31 cellular contexts compared by ENCODE assay signal in genomic region chr20:24611360-24612140, GRCh38.
"Had no signal": no experiment of that assay in that cellular context is flagged by ENCODE, and none has a peak within 500 bp of the region (broad histone marks: within the 10 kb centered on the region; RNA-seq: fewer than 3 reads in every experiment).

No MANE protein-coding gene starts in this region.

- H3K4me1 Mint-ChIP-seq: activated naive CD8-positive, alpha-beta T cell treated with anti-CD3 and anti-CD28 coated beads for 36 hours; immature natural killer cell; nephron had no signal

- H3K36me3 Mint-ChIP-seq: activated CD4-positive, alpha-beta memory T cell treated with anti-CD3 and anti-CD28 coated beads for 36 hours; activated naive CD8-positive, alpha-beta T cell treated with anti-CD3 and anti-CD28 coated beads for 36 hours; immature natural killer cell had no signal

- H3K4me3 Mint-ChIP-seq: activated CD4-positive, alpha-beta memory T cell treated with anti-CD3 and anti-CD28 coated beads for 36 hours; activated naive CD4-positive, alpha-beta T cell treated with anti-CD3 and anti-CD28 coated beads for 36 hours; activated naive CD8-positive, alpha-beta T cell treated with anti-CD3 and anti-CD28 coated beads for 36 hours; activated T-helper 1 cell treated with anti-CD3 and anti-CD28 coated beads, Interleukin-12 subunit alpha, Interleukin-12 subunit beta, Interleukin-2, Interleukin-4 antibody, amounts not matched to agents 30 ng/mL and 10 ng/mL and 1 ng/mL, durations not matched to agents 14 hours and 24 hours and 36 hours; effector memory CD8-positive, alpha-beta T cell; immature natural killer cell; nephron; T-helper 1 cell treated with Interleukin-12 subunit alpha and Interleukin-12 subunit beta and Interleukin-4 antibody, amounts not matched to agents 30 μg/mL and 1 μg/mL, for 36 hours had no signal

- H3K9me3 Mint-ChIP-seq: activated CD4-positive, alpha-beta memory T cell treated with anti-CD3 and anti-CD28 coated beads for 36 hours; activated naive CD4-positive, alpha-beta T cell treated with anti-CD3 and anti-CD28 coated beads for 36 hours; activated naive CD8-positive, alpha-beta T cell treated with anti-CD3 and anti-CD28 coated beads for 36 hours; activated T-helper 1 cell treated with anti-CD3 and anti-CD28 coated beads, Interleukin-12 subunit alpha, Interleukin-12 subunit beta, Interleukin-2, Interleukin-4 antibody, amounts not matched to agents 30 ng/mL and 10 ng/mL and 1 ng/mL, durations not matched to agents 14 hours and 24 hours and 36 hours; effector memory CD8-positive, alpha-beta T cell; immature natural killer cell; nephron; T-helper 1 cell treated with Interleukin-12 subunit alpha and Interleukin-12 subunit beta and Interleukin-4 antibody, amounts not matched to agents 30 μg/mL and 1 μg/mL, for 36 hours had no signal

- H3K27me3 ChIP-seq: adrenal gland, body of pancreas, colonic mucosa, tibial nerve had no signal

- ATAC-seq: activated CD4-positive, CD25-positive, alpha-beta regulatory T cell treated with anti-CD3 and anti-CD28 coated beads, Interleukin-2, amount 50 U/mL, for 24 hours; body of pancreas; effector memory CD8-positive, alpha-beta T cell; lower lobe of right lung had no signal

- H3K27ac ChIP-seq: adrenal gland, body of pancreas, colonic mucosa, lower lobe of right lung, parathyroid adenoma, tibial nerve, VCaP had no signal

- H3K27ac Mint-ChIP-seq: activated CD4-positive, alpha-beta memory T cell treated with anti-CD3 and anti-CD28 coated beads for 36 hours; activated naive CD4-positive, alpha-beta T cell treated with anti-CD3 and anti-CD28 coated beads for 36 hours; activated naive CD8-positive, alpha-beta T cell treated with anti-CD3 and anti-CD28 coated beads for 36 hours; activated T-helper 1 cell treated with anti-CD3 and anti-CD28 coated beads, Interleukin-12 subunit alpha, Interleukin-12 subunit beta, Interleukin-2, Interleukin-4 antibody, amounts not matched to agents 30 ng/mL and 10 ng/mL and 1 ng/mL, durations not matched to agents 14 hours and 24 hours and 36 hours; effector memory CD8-positive, alpha-beta T cell; immature natural killer cell; nephron; T-helper 1 cell treated with Interleukin-12 subunit alpha and Interleukin-12 subunit beta and Interleukin-4 antibody, amounts not matched to agents 30 μg/mL and 1 μg/mL, for 36 hours had no signal

- H3K79me2 ChIP-seq: parathyroid adenoma had no signal

- H3K9me3 ChIP-seq: adrenal gland, body of pancreas, colonic mucosa, lower lobe of right lung, tibial nerve had no signal

- H3K9ac ChIP-seq: parathyroid adenoma had no signal

- H3K36me3 ChIP-seq: adrenal gland, colonic mucosa, lower lobe of right lung, tibial nerve had no signal

- H3K4me1 ChIP-seq: adrenal gland, body of pancreas, colonic mucosa, lower lobe of right lung, parathyroid adenoma, tibial nerve had no signal

- DNase-seq: activated CD4-positive, alpha-beta memory T cell treated with anti-CD3 and anti-CD28 coated beads for 36 hours; activated CD4-positive, alpha-beta T cell treated with anti-CD3 and anti-CD28 coated beads for 48 hours; activated CD8-positive, alpha-beta memory T cell treated with anti-CD3 and anti-CD28 coated beads, Interleukin-2, amount 50 U/mL, for 4 hours; activated effector memory CD4-positive, alpha-beta T cell treated with anti-CD3 and anti-CD28 coated beads, Interleukin-2, amount 50 U/mL, for 16 hours; activated naive CD4-positive, alpha-beta T cell treated with anti-CD3 and anti-CD28 coated beads for 36 hours; activated naive CD8-positive, alpha-beta T cell treated with anti-CD3 and anti-CD28 coated beads for 36 hours; activated T-cell treated with anti-CD3 and anti-CD28 coated beads, Interleukin-2, amount 50 U/mL, for 1 hour; adrenal gland; aorta; body of pancreas; cerebellar nuclear complex; colonic mucosa; effector memory CD8-positive, alpha-beta T cell; erythroblast; hypothalamus; immature natural killer cell; kidney; lower lobe of right lung; right cardiac atrium; stimulated activated CD4-positive, alpha-beta T cell treated with anti-CD3 and anti-CD28 coated beads, Interleukin-15, amount 100 ng/mL, for 24 hours; stimulated activated CD4-positive, alpha-beta T cell treated with anti-CD3 and anti-CD28 coated beads, Interleukin-2, amount 100 ng/mL, for 24 hours; stimulated activated naive CD4-positive, alpha-beta T cell; SW 1271; T-helper 9 cell had no signal

- H3K4me3 ChIP-seq: adrenal gland, body of pancreas, colonic mucosa, lower lobe of right lung, tibial nerve had no signal

- H3K27me3 Mint-ChIP-seq: activated CD4-positive, alpha-beta memory T cell treated with anti-CD3 and anti-CD28 coated beads for 36 hours had no signal

- H2AFZ ChIP-seq: parathyroid adenoma had no signal
